ENCODE assay signal across 8 cellular contexts in genomic region chr2:223247136-223247535, GRCh38.
A peak's percentile ranks its signal among the peaks of the same experiment; 100 is the strongest.
DNase-seq lines count a peak whose midpoint lies in the region; ATAC-seq and TF ChIP-seq lines count a peak whose summit lies in the region.

No MANE protein-coding gene starts in this region.

- 86 to 93% methylated on average over 3 of the region's 3 CpGs for WGBS in body of pancreas, 2 donors

- H3K27me3 ChIP-seq in body of pancreas (no peaks in the 10 kb centered on the region), Peyer's patch (no peaks in the 10 kb centered on the region)

- no peak overlapping the region for H3K4me3 ChIP-seq in body of pancreas
- no peak overlapping the region for H3K4me3 ChIP-seq in Peyer's patch

- no peaks in the 10 kb centered on the region for H3K27me3 Mint-ChIP-seq in osteocyte (ENCODE audit: unreplicated experiment)
- no peaks in the 10 kb centered on the region for H3K27me3 Mint-ChIP-seq in activated T-helper 17 cell treated with anti-CD3 and anti-CD28 coated beads, Interleukin-2, amount 50 U/mL, for 72 hours

- no peak for ATAC-seq in body of pancreas
- ATAC-seq in activated T-helper 17 cell treated with anti-CD3 and anti-CD28 coated beads, Interleukin-2, amount 50 U/mL, for 72 hours (replicated peaks), result no peak

- TF ChIP-seq POLR2A in body of pancreas (IDR thresholded peaks at IDR 0.05) (no peak), Peyer's patch (IDR thresholded peaks at IDR 0.05) (no peak)

- TF ChIP-seq CTCF in body of pancreas (IDR thresholded peaks at IDR 0.05) (peak in 4 of 7 experiments; percentile 5 to 38 (median 24)), osteocyte (IDR thresholded peaks at IDR 0.05) (peak; percentile 53), Peyer's patch (IDR thresholded peaks at IDR 0.05) (no peak)

- peaks cover 27% of the 10 kb centered on the region for H3K9me3 Mint-ChIP-seq in osteocyte (ENCODE audit: unreplicated experiment)
- H3K9me3 Mint-ChIP-seq in activated T-helper 17 cell treated with anti-CD3 and anti-CD28 coated beads, Interleukin-2, amount 50 U/mL, for 72 hours, result no peaks in the 10 kb centered on the region

- H3K27ac ChIP-seq in body of pancreas (no peak overlapping the region), Peyer's patch (no peak overlapping the region)

- H3K36me3 ChIP-seq in body of pancreas (replicated peaks in 1 of 2; ENCODE audit: insufficient read depth in 1 of 2, low read depth in 2 of 2), result no peaks in the 10 kb centered on the region
- H3K36me3 ChIP-seq in Peyer's patch, result no peaks in the 10 kb centered on the region

- H3K4me1 ChIP-seq in body of pancreas, result no peaks in the 10 kb centered on the region
- no peaks in the 10 kb centered on the region for H3K4me1 ChIP-seq in Peyer's patch

- H3K27ac Mint-ChIP-seq in osteocyte (ENCODE audit: unreplicated experiment), result no peak overlapping the region
- no peak overlapping the region for H3K27ac Mint-ChIP-seq in activated T-helper 17 cell treated with anti-CD3 and anti-CD28 coated beads, Interleukin-2, amount 50 U/mL, for 72 hours

- H3K9me3 ChIP-seq in body of pancreas (no peaks in the 10 kb centered on the region), Peyer's patch (no peaks in the 10 kb centered on the region)

- DNase-seq in NCI-H2029 (lab: John Stamatoyannopoulos, UW) (peak; percentile 1), NCI-H2029 treated with DMSO at 0.1 percent for 48 hours (lab: John Stamatoyannopoulos, UW) (no peak), NCI-H1436 (lab: John Stamatoyannopoulos, UW) (peak; percentile 17), body of pancreas (no peak), osteocyte (ENCODE audit: extremely low spot score, unreplicated experiment) (no peak), activated gamma-delta T cell treated with Interleukin-2 at 50 U/mL for 16 hours (no peak), Peyer's patch (no peak)

- H3K4me1 Mint-ChIP-seq in osteocyte (ENCODE audit: unreplicated experiment), result no peaks in the 10 kb centered on the region
- H3K4me1 Mint-ChIP-seq in activated T-helper 17 cell treated with anti-CD3 and anti-CD28 coated beads, Interleukin-2, amount 50 U/mL, for 72 hours, result no peaks in the 10 kb centered on the region

- no peak overlapping the region for H3K4me3 Mint-ChIP-seq in osteocyte (ENCODE audit: unreplicated experiment)
- no peak overlapping the region for H3K4me3 Mint-ChIP-seq in activated T-helper 17 cell treated with anti-CD3 and anti-CD28 coated beads, Interleukin-2, amount 50 U/mL, for 72 hours

- intact Hi-C loops in body of pancreas (cut with DNase I), result no loop called here

- peaks cover 5% of the 10 kb centered on the region for H3K36me3 Mint-ChIP-seq in osteocyte (ENCODE audit: unreplicated experiment)
- H3K36me3 Mint-ChIP-seq in activated T-helper 17 cell treated with anti-CD3 and anti-CD28 coated beads, Interleukin-2, amount 50 U/mL, for 72 hours (ENCODE audit: low read depth), result no peaks in the 10 kb centered on the region

Comparison
In these comparisons a context has a peak if more than half of its experiments do, and no peak if none do; other contexts are left out.
1. DNase-seq: peak in NCI-H2029 (single experiment) and NCI-H1436 (single experiment); none in NCI-H2029 treated with DMSO at 0.1 percent for 48 hours (single experiment), body of pancreas (0 of 4), osteocyte (single experiment), activated gamma-delta T cell treated with Interleukin-2 at 50 U/mL for 16 hours (single experiment) and Peyer's patch (0 of 3).
2. CTCF ChIP-seq: peak in body of pancreas (4 of 7) and osteocyte (single experiment); none in Peyer's patch (0 of 6).